8 cellular contexts compared by ENCODE assay signal in the genomic region with DNA sequence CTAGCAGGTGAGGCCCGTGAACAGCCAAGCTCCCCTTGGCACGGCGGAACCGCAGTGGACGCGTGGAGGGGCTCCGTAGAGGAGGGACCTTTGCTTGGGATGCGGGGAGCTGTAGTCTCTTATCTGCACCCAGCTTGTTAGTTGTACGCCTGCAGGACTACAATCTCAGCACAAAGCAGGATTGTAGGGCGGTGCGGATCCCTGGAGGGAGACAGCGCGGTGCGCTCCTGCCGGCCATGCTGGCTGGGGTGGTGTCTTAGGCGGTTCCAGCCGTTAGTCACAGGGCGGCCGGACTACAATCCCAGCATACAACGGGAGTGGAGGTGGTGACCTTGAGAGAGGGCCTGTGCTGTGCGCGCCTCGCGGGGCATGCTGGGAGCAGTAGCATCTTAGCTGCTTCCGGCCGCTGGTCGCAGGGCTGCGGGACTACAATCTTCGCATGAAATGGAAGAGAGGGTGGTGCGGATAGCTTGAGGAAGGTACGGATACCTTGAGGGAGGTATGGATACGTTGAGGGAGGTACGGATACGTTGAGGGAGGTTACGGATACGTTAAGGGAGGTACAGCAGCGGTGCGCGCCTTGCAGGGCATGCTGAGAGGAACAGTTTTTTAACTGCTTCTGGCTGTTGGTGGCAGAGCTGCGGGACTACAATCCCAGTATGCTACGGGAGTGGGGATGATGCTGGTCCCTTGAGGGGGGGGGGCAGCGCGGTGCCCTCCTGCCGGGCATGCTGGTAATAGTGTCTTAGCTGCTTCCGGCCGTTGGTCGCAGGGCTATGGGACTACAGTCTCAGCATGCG.
DNase-seq lines count a peak whose midpoint lies in the region; ATAC-seq and TF ChIP-seq lines count a peak whose summit lies in the region.

No MANE protein-coding gene starts in this region.

- TF ChIP-seq CTCF in osteocyte (IDR thresholded peaks at IDR 0.05), result no peak

- intact Hi-C loops in head of caudate nucleus (cut with DNase I), result no loop called here

- H3K4me3 Mint-ChIP-seq in activated naive CD8-positive, alpha-beta T cell treated with anti-CD3 and anti-CD28 coated beads for 36 hours, result peak overlapping the region; percentile 94
- peak overlapping the region; percentile 91 for H3K4me3 Mint-ChIP-seq in osteocyte (ENCODE audit: unreplicated experiment)

- peak overlapping the region; percentile 91 for H3K27ac ChIP-seq in thymus (ENCODE audit: low read depth)

- H3K4me1 Mint-ChIP-seq in activated naive CD8-positive, alpha-beta T cell treated with anti-CD3 and anti-CD28 coated beads for 36 hours, result peaks cover 24% of the 10 kb centered on the region
- peaks cover 27% of the 10 kb centered on the region for H3K4me1 Mint-ChIP-seq in osteocyte (ENCODE audit: unreplicated experiment)

- no peaks in the 10 kb centered on the region for H3K27me3 ChIP-seq in thymus (ENCODE audit: control insufficient read depth, insufficient read depth)

- peaks cover 8% of the 10 kb centered on the region for H3K36me3 ChIP-seq in thymus (ENCODE audit: control insufficient read depth, insufficient read depth)

- H3K4me3 ChIP-seq in GM08714 (ENCODE audit: low read length), result peak overlapping the region; percentile 77
- H3K4me3 ChIP-seq in thymus (ENCODE audit: low read length), result peak overlapping the region; percentile 64

- H3K4me1 ChIP-seq in thymus (ENCODE audit: control insufficient read depth, insufficient read depth, low read length), result peaks cover 13% of the 10 kb centered on the region

- H3K9me3 ChIP-seq in thymus (ENCODE audit: control insufficient read depth), result no peaks in the 10 kb centered on the region

- WGBS in thymus, result 1% methylated on average over 48 of the region's 48 CpGs

- no peaks in the 10 kb centered on the region for H3K27me3 Mint-ChIP-seq in activated naive CD8-positive, alpha-beta T cell treated with anti-CD3 and anti-CD28 coated beads for 36 hours
- H3K27me3 Mint-ChIP-seq in osteocyte (ENCODE audit: unreplicated experiment), result no peaks in the 10 kb centered on the region

- peak overlapping the region; percentile 94 for H3K27ac Mint-ChIP-seq in activated naive CD8-positive, alpha-beta T cell treated with anti-CD3 and anti-CD28 coated beads for 36 hours
- H3K27ac Mint-ChIP-seq in osteocyte (ENCODE audit: unreplicated experiment), result peak overlapping the region; percentile 93

- peaks cover under 1% of the 10 kb centered on the region for H3K9me3 Mint-ChIP-seq in activated naive CD8-positive, alpha-beta T cell treated with anti-CD3 and anti-CD28 coated beads for 36 hours
- peaks cover 10% of the 10 kb centered on the region for H3K9me3 Mint-ChIP-seq in osteocyte (ENCODE audit: unreplicated experiment)

- peaks cover 24% of the 10 kb centered on the region for H3K36me3 Mint-ChIP-seq in activated naive CD8-positive, alpha-beta T cell treated with anti-CD3 and anti-CD28 coated beads for 36 hours
- H3K36me3 Mint-ChIP-seq in osteocyte (ENCODE audit: unreplicated experiment), result peaks cover 17% of the 10 kb centered on the region

- ATAC-seq in HG02588 (IDR thresholded peaks at IDR 0.05; ENCODE audit: unreplicated experiment), result peak; percentile 90

- DNase-seq in NCI-H1092 (lab: John Stamatoyannopoulos, UW), result peak; percentile 86
- DNase-seq in SKM-1 (lab: John Stamatoyannopoulos, UW; ENCODE audit: unreplicated experiment), result peak; percentile 83
- peak; percentile 91 for DNase-seq in activated naive CD8-positive, alpha-beta T cell treated with anti-CD3 and anti-CD28 coated beads for 36 hours
- DNase-seq in head of caudate nucleus, result peak; percentile 94 to 99 (median 97)
- DNase-seq in osteocyte (ENCODE audit: extremely low spot score, unreplicated experiment), result peak; percentile 96

Comparison
In these comparisons a context has a peak if more than half of its experiments do, and no peak if none do; other contexts are left out.
1. Peak in every context shown above with its lines: DNase-seq, ATAC-seq, H3K4me3 ChIP-seq and H3K27ac ChIP-seq.